In genomic region chr21:31706562-31706961, GRCh38 we compare ENCODE assay signal across 16 cellular contexts. TPM values are rescaled to one million over a fixed set of nuclear protein-coding genes. Genes with fewer than 3 reads are reported as not detected.
DNase-seq lines count a peak whose midpoint lies in the region; ATAC-seq lines count a peak whose summit lies in the region.
"Had no signal": no experiment of that assay in that cellular context is flagged by ENCODE, and none has a peak within 500 bp of the region (broad histone marks: within the 10 kb centered on the region; RNA-seq: fewer than 3 reads in every experiment).

No MANE protein-coding gene starts in this region.

- H3K36me3 Mint-ChIP-seq in activated naive CD8-positive, alpha-beta T cell = peaks cover 2% of the 10 kb centered on the region
- H3K36me3 Mint-ChIP-seq in activated naive CD8-positive, alpha-beta T cell treated with anti-CD3 and anti-CD28 coated beads for 36 hours = peaks cover 18% of the 10 kb centered on the region
- peaks cover 11% of the 10 kb centered on the region for H3K36me3 Mint-ChIP-seq in activated T-helper 1 cell treated with anti-CD3 and anti-CD28 coated beads, Interleukin-12 subunit alpha, Interleukin-12 subunit beta, Interleukin-2, Interleukin-4 antibody, amounts not matched to agents 30 ng/mL and 10 ng/mL and 1 ng/mL, durations not matched to agents 14 hours and 24 hours and 36 hours (ENCODE audit: low read depth)

- H3K4me3 ChIP-seq in mesendoderm (ENCODE audit: low read length) = no peak overlapping the region

- no peaks in the 10 kb centered on the region for H3K27me3 Mint-ChIP-seq in activated naive CD8-positive, alpha-beta T cell
- H3K27me3 Mint-ChIP-seq in activated naive CD8-positive, alpha-beta T cell treated with anti-CD3 and anti-CD28 coated beads for 36 hours = no peaks in the 10 kb centered on the region
- no peaks in the 10 kb centered on the region for H3K27me3 Mint-ChIP-seq in activated T-helper 1 cell treated with anti-CD3 and anti-CD28 coated beads, Interleukin-12 subunit alpha, Interleukin-12 subunit beta, Interleukin-2, Interleukin-4 antibody, amounts not matched to agents 30 ng/mL and 10 ng/mL and 1 ng/mL, durations not matched to agents 14 hours and 24 hours and 36 hours (ENCODE audit: insufficient read depth)

- no peak overlapping the region for H4K8ac ChIP-seq in mesendoderm (ENCODE audit: low read depth, low read length)

- H3K27me3 ChIP-seq in mesendoderm (ENCODE audit: insufficient read depth, low read length, poor library complexity) = no peaks in the 10 kb centered on the region

- H3K4me1 ChIP-seq in mesendoderm (ENCODE audit: control insufficient read depth, low read depth, low read length) = no peaks in the 10 kb centered on the region

- no peak overlapping the region for H2BK15ac ChIP-seq in mesendoderm (replicated peaks; ENCODE audit: low read depth)

- peaks cover 54% of the 10 kb centered on the region for H3K4me1 Mint-ChIP-seq in activated naive CD8-positive, alpha-beta T cell (ENCODE audit: low read depth)
- peaks cover 54% of the 10 kb centered on the region for H3K4me1 Mint-ChIP-seq in activated naive CD8-positive, alpha-beta T cell treated with anti-CD3 and anti-CD28 coated beads for 36 hours
- peaks cover 33% of the 10 kb centered on the region for H3K4me1 Mint-ChIP-seq in activated T-helper 1 cell treated with anti-CD3 and anti-CD28 coated beads, Interleukin-12 subunit alpha, Interleukin-12 subunit beta, Interleukin-2, Interleukin-4 antibody, amounts not matched to agents 30 ng/mL and 10 ng/mL and 1 ng/mL, durations not matched to agents 14 hours and 24 hours and 36 hours (ENCODE audit: low read depth)

- DNase-seq in activated naive CD8-positive, alpha-beta T cell treated with anti-CD3 and anti-CD28 coated beads for 36 hours = no peak
- DNase-seq in activated T-helper 1 cell treated with anti-CD3 and anti-CD28 coated beads, Interleukin-12 subunit alpha, Interleukin-12 subunit beta, Interleukin-2, Interleukin-4 antibody, amounts not matched to agents 30 ng/mL and 10 ng/mL and 1 ng/mL, durations not matched to agents 14 hours and 24 hours and 36 hours (ENCODE audit: low spot score) = no peak
- no peak for DNase-seq in mesendoderm
- no peak for DNase-seq in activated CD4-positive, alpha-beta T cell treated with anti-CD3 and anti-CD28 coated beads, Interleukin-2, amount 50 U/mL, for 48 hours
- no peak for DNase-seq in NCI-H510A treated with DMSO at 0.1 percent for 48 hours (lab: John Stamatoyannopoulos, UW)
- DNase-seq: DMS79, IMR-90, NCI-H1105 treated with DMSO at 0.1 percent for 48 hours, NCI-H1694 treated with DMSO at 0.1 percent for 48 hours, NCI-H226, NCI-H69, SHP77 had no signal

- no peak overlapping the region for H2AK5ac ChIP-seq in mesendoderm (ENCODE audit: low read length)

- peaks cover 8% of the 10 kb centered on the region for H3K79me1 ChIP-seq in mesendoderm (ENCODE audit: low read length)

- no CpG with 5 or more reads among the region's 3 CpGs for WGBS in mesendoderm (ENCODE audit: extremely low coverage, insufficient coverage, low lambda C conversion rate)

- no peak overlapping the region for H4K5ac ChIP-seq in mesendoderm (ENCODE audit: low read length)

- intact Hi-C loops in activated T-helper 1 cell treated with anti-CD3 and anti-CD28 coated beads, Interleukin-12 subunit alpha, Interleukin-12 subunit beta, Interleukin-2, Interleukin-4 antibody, amounts not matched to agents 30 ng/mL and 10 ng/mL and 1 ng/mL, durations not matched to agents 14 hours and 24 hours and 36 hours (cut with micrococcal nuclease) = no loop called here

- H3K4ac ChIP-seq in mesendoderm (ENCODE audit: low read depth, low read length) = no peak overlapping the region

- no peak overlapping the region for H3K56ac ChIP-seq in mesendoderm (ENCODE audit: low read length)

- H2BK120ac ChIP-seq in mesendoderm (ENCODE audit: low read depth, low read length) = no peak overlapping the region

- H3K23ac ChIP-seq in mesendoderm (ENCODE audit: low read length) = peak overlapping the region; percentile 34

- H3K9me3 Mint-ChIP-seq in activated naive CD8-positive, alpha-beta T cell (ENCODE audit: low read depth) = no peaks in the 10 kb centered on the region
- H3K9me3 Mint-ChIP-seq in activated naive CD8-positive, alpha-beta T cell treated with anti-CD3 and anti-CD28 coated beads for 36 hours = no peaks in the 10 kb centered on the region
- no peaks in the 10 kb centered on the region for H3K9me3 Mint-ChIP-seq in activated T-helper 1 cell treated with anti-CD3 and anti-CD28 coated beads, Interleukin-12 subunit alpha, Interleukin-12 subunit beta, Interleukin-2, Interleukin-4 antibody, amounts not matched to agents 30 ng/mL and 10 ng/mL and 1 ng/mL, durations not matched to agents 14 hours and 24 hours and 36 hours
- H3K9me3 Mint-ChIP-seq: CD14-positive monocyte had no signal

- peak overlapping the region; percentile 16 for H3K27ac Mint-ChIP-seq in activated naive CD8-positive, alpha-beta T cell
- H3K27ac Mint-ChIP-seq in activated naive CD8-positive, alpha-beta T cell treated with anti-CD3 and anti-CD28 coated beads for 36 hours = no peak overlapping the region
- H3K27ac Mint-ChIP-seq in activated T-helper 1 cell treated with anti-CD3 and anti-CD28 coated beads, Interleukin-12 subunit alpha, Interleukin-12 subunit beta, Interleukin-2, Interleukin-4 antibody, amounts not matched to agents 30 ng/mL and 10 ng/mL and 1 ng/mL, durations not matched to agents 14 hours and 24 hours and 36 hours = peak overlapping the region; percentile 27

- H3K18ac ChIP-seq in mesendoderm (ENCODE audit: low read length) = no peak overlapping the region

- no peak overlapping the region for H3K27ac ChIP-seq in mesendoderm (ENCODE audit: low read depth, low read length)

- H3K4me3 Mint-ChIP-seq in activated naive CD8-positive, alpha-beta T cell = peak overlapping the region; percentile 3
- no peak overlapping the region for H3K4me3 Mint-ChIP-seq in activated naive CD8-positive, alpha-beta T cell treated with anti-CD3 and anti-CD28 coated beads for 36 hours
- H3K4me3 Mint-ChIP-seq in activated T-helper 1 cell treated with anti-CD3 and anti-CD28 coated beads, Interleukin-12 subunit alpha, Interleukin-12 subunit beta, Interleukin-2, Interleukin-4 antibody, amounts not matched to agents 30 ng/mL and 10 ng/mL and 1 ng/mL, durations not matched to agents 14 hours and 24 hours and 36 hours = no peak overlapping the region
- H3K4me3 Mint-ChIP-seq: CD14-positive monocyte had no signal

- H3K9ac ChIP-seq in mesendoderm (ENCODE audit: low read length) = no peak overlapping the region

- H2BK5ac ChIP-seq in mesendoderm (ENCODE audit: low read length) = no peak overlapping the region

- peaks cover 40% of the 10 kb centered on the region for H3K79me2 ChIP-seq in mesendoderm (ENCODE audit: control insufficient read depth, insufficient read depth, low read length)

- ATAC-seq in HG03159 (IDR thresholded peaks at IDR 0.05; ENCODE audit: unreplicated experiment) (no peak), HG03571 (IDR thresholded peaks at IDR 0.05; ENCODE audit: unreplicated experiment) (no peak)

- H3K36me3 ChIP-seq in mesendoderm (ENCODE audit: control insufficient read depth, insufficient read depth, low read length) = peaks cover 1% of the 10 kb centered on the region

- no peak overlapping the region for H3K4me2 ChIP-seq in mesendoderm (ENCODE audit: low read length)

RNA-seq across cellular contexts. Expression of gene SCAF4, which starts 25.4 kb away (rescaled TPM):
- 10 to 100 TPM; 50.3 to 55.4 TPM for total RNA-seq in activated naive CD8-positive, alpha-beta T cell treated with anti-CD3 and anti-CD28 coated beads for 36 hours
- 66.1 and 70.6 TPM in 2 replicates for total RNA-seq in activated T-helper 1 cell treated with anti-CD3 and anti-CD28 coated beads, Interleukin-12 subunit alpha, Interleukin-12 subunit beta, Interleukin-2, Interleukin-4 antibody, amounts not matched to agents 30 ng/mL and 10 ng/mL and 1 ng/mL, durations not matched to agents 14 hours and 24 hours and 36 hours
- polyA plus RNA-seq in mesendoderm (2013, experiment 1 of 2) = 40.1 TPM
- 39.8 TPM for polyA plus RNA-seq in mesendoderm (2013, experiment 2 of 2)

RNA-seq across cellular contexts. Expression of gene SOD1, which starts 47.1 kb away (rescaled TPM):
- 100 to 1,000 TPM; 316 to 328 TPM for total RNA-seq in activated naive CD8-positive, alpha-beta T cell treated with anti-CD3 and anti-CD28 coated beads for 36 hours
- 346 and 354 TPM in 2 replicates for total RNA-seq in activated T-helper 1 cell treated with anti-CD3 and anti-CD28 coated beads, Interleukin-12 subunit alpha, Interleukin-12 subunit beta, Interleukin-2, Interleukin-4 antibody, amounts not matched to agents 30 ng/mL and 10 ng/mL and 1 ng/mL, durations not matched to agents 14 hours and 24 hours and 36 hours
- polyA plus RNA-seq in mesendoderm (2013, experiment 1 of 2) = 278 TPM
- polyA plus RNA-seq in mesendoderm (2013, experiment 2 of 2) = 283 TPM
